Comparison of ENCODE assay signal across 13 cellular contexts in the genomic region with DNA sequence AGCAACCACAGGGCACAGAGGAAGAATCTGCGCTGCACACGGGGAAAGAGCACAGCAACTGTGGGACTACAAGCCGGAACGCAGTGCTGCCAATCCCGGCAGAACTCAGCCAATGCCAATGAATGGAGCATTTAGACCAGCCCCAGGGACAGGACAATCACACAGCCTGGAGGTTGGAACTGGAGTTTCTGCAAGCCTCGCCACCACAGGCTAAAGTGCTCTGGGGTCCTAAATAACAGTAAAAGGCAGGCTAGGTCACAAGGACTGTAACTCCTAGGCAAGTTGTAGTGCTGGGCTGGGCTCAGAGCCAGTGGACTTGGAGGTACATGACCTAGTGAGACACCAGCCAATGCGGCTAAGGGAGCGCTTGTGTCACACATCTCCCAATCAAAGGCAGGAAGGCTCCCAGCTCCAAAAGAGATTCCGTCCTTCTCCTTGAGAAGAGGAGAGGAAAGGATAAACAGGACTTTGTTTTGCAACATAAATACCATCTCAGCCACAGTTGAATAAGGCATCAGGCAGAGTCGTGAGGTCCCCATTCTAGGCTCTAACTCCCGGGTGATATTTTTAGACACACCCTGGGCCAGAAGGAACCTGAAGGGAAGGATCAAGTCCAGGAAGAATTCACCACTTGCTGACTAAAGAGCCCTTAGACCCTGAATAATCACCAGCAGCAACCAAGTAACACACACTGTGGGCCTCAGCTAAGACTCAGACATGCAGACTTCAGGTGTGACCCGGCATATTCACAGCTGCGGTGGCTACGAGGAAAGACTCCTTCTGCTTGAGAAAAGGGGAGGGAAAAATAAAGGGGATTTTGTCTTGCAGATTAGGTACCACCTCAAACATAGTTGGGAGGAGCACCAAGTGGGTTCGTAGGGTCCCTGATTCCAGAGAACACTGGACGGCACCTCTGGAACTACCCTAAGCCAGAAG.
DNase-seq lines count a peak whose midpoint lies in the region; ATAC-seq and TF ChIP-seq lines count a peak whose summit lies in the region.
"Had no signal": no experiment of that assay in that cellular context is flagged by ENCODE, and none has a peak within 500 bp of the region (broad histone marks: within the 10 kb centered on the region; RNA-seq: fewer than 3 reads in every experiment).

No MANE protein-coding gene starts in this region.

- H3K4me3 Mint-ChIP-seq in activated CD4-positive, alpha-beta T cell treated with anti-CD3 and anti-CD28 coated beads for 36 hours = no peak overlapping the region
- H3K4me3 Mint-ChIP-seq in activated CD4-positive, alpha-beta T cell treated with anti-CD3 and anti-CD28 coated beads, Interleukin-2, amount 10 ng/mL, durations not matched to agents 7 days and 5 days = no peak overlapping the region

- peak overlapping the region; percentile 14 for H3K27ac Mint-ChIP-seq in activated CD4-positive, alpha-beta T cell treated with anti-CD3 and anti-CD28 coated beads for 36 hours
- H3K27ac Mint-ChIP-seq in activated CD4-positive, alpha-beta T cell treated with anti-CD3 and anti-CD28 coated beads, Interleukin-2, amount 10 ng/mL, durations not matched to agents 7 days and 5 days = no peak overlapping the region

- H3K27me3 ChIP-seq in thyroid gland = no peaks in the 10 kb centered on the region
- H3K27me3 ChIP-seq: brain microvascular endothelial cell had no signal

- no peaks in the 10 kb centered on the region for H3K27me3 Mint-ChIP-seq in activated CD4-positive, alpha-beta T cell treated with anti-CD3 and anti-CD28 coated beads for 36 hours
- no peaks in the 10 kb centered on the region for H3K27me3 Mint-ChIP-seq in activated CD4-positive, alpha-beta T cell treated with anti-CD3 and anti-CD28 coated beads, Interleukin-2, amount 10 ng/mL, durations not matched to agents 7 days and 5 days

- no peak overlapping the region for H3K27ac ChIP-seq in thyroid gland
- H3K27ac ChIP-seq: 22Rv1, brain microvascular endothelial cell, lower lobe of right lung, VCaP had no signal

- no peak for DNase-seq in activated CD4-positive, alpha-beta T cell treated with anti-CD3 and anti-CD28 coated beads for 36 hours
- no peak for DNase-seq in activated CD4-positive, alpha-beta T cell treated with anti-CD3 and anti-CD28 coated beads, Interleukin-2, amount 10 ng/mL, durations not matched to agents 7 days and 5 days
- peak; percentile 24 for DNase-seq in fibroblast of mammary gland (ENCODE audit: low read depth)
- DNase-seq in medulla oblongata (ENCODE audit: extremely low spot score) = peak; percentile 83
- peak; percentile 54 to 57 for DNase-seq in thyroid gland
- DNase-seq in activated CD8-positive, alpha-beta memory T cell treated with anti-CD3 and anti-CD28 coated beads, Interleukin-2, amount 50 U/mL, for 4 hours = no peak
- no peak for DNase-seq in kidney glomerular epithelial cell (lab: John Stamatoyannopoulos, UW)
- DNase-seq in COLO829 (ENCODE audit: low spot score) = no peak
- DNase-seq: brain microvascular endothelial cell, lower lobe of right lung, NCI-H524 treated with DMSO at 0.1 percent for 48 hours had no signal

- no peak for ATAC-seq in activated CD4-positive, alpha-beta T cell treated with anti-CD3 and anti-CD28 coated beads for 36 hours
- ATAC-seq: lower lobe of right lung had no signal

- peaks cover 0 to 7% of the 10 kb centered on the region in 2 donors for H3K4me1 ChIP-seq in thyroid gland

- H3K36me3 ChIP-seq in thyroid gland = no peaks in the 10 kb centered on the region

- POLR2A ChIA-PET in activated CD4-positive, alpha-beta T cell treated with anti-CD3 and anti-CD28 coated beads for 36 hours (lab: Charles Lee) = no interaction called here
- POLR2A ChIA-PET in activated CD4-positive, alpha-beta T cell treated with anti-CD3 and anti-CD28 coated beads, Interleukin-2, amount 10 ng/mL, durations not matched to agents 7 days and 5 days (lab: Charles Lee) = no interaction called here

- H3K4me3 ChIP-seq in fibroblast of mammary gland (ENCODE audit: control insufficient read depth, low read depth, low read length) (no peak overlapping the region), thyroid gland (replicated peaks in 1 of 3) (no peak overlapping the region)
- H3K4me3 ChIP-seq: lower lobe of right lung had no signal

- no peak for TF ChIP-seq POLR2A in thyroid gland (IDR thresholded peaks at IDR 0.05)

- CTCF ChIA-PET in activated CD4-positive, alpha-beta T cell treated with anti-CD3 and anti-CD28 coated beads for 36 hours (lab: Charles Lee) = no interaction called here
- CTCF ChIA-PET in activated CD4-positive, alpha-beta T cell treated with anti-CD3 and anti-CD28 coated beads, Interleukin-2, amount 10 ng/mL, durations not matched to agents 7 days and 5 days (lab: Charles Lee) = no interaction called here

- no peak for TF ChIP-seq CTCF in fibroblast of mammary gland (conservative IDR thresholded peaks at IDR 0.05; ENCODE audit: control insufficient read depth, insufficient read depth, low read depth, low read length)
- TF ChIP-seq CTCF in thyroid gland (IDR thresholded peaks at IDR 0.05) = no peak

- intact Hi-C loops in activated CD4-positive, alpha-beta T cell treated with anti-CD3 and anti-CD28 coated beads for 36 hours (cut with DNase I, micrococcal nuclease) = no loop called here
- intact Hi-C loops in thyroid gland (cut with DNase I) = no loop called here

- H3K4me1 Mint-ChIP-seq in activated CD4-positive, alpha-beta T cell treated with anti-CD3 and anti-CD28 coated beads for 36 hours = peaks cover 38% of the 10 kb centered on the region
- peaks cover 4% of the 10 kb centered on the region for H3K4me1 Mint-ChIP-seq in activated CD4-positive, alpha-beta T cell treated with anti-CD3 and anti-CD28 coated beads, Interleukin-2, amount 10 ng/mL, durations not matched to agents 7 days and 5 days

- WGBS in thyroid gland, 2 donors = 82 to 84% methylated on average over 16 of the region's 16 CpGs

- peaks cover 24% of the 10 kb centered on the region for H3K36me3 Mint-ChIP-seq in activated CD4-positive, alpha-beta T cell treated with anti-CD3 and anti-CD28 coated beads for 36 hours (ENCODE audit: low read depth)
- peaks cover 48% of the 10 kb centered on the region for H3K36me3 Mint-ChIP-seq in activated CD4-positive, alpha-beta T cell treated with anti-CD3 and anti-CD28 coated beads, Interleukin-2, amount 10 ng/mL, durations not matched to agents 7 days and 5 days (ENCODE audit: low read depth)

- no peaks in the 10 kb centered on the region for H3K9me3 Mint-ChIP-seq in activated CD4-positive, alpha-beta T cell treated with anti-CD3 and anti-CD28 coated beads for 36 hours (ENCODE audit: low read depth)
- peaks cover 7% of the 10 kb centered on the region for H3K9me3 Mint-ChIP-seq in activated CD4-positive, alpha-beta T cell treated with anti-CD3 and anti-CD28 coated beads, Interleukin-2, amount 10 ng/mL, durations not matched to agents 7 days and 5 days

- no peaks in the 10 kb centered on the region for H3K9me3 ChIP-seq in thyroid gland
- H3K9me3 ChIP-seq: lower lobe of right lung had no signal

Comparison
In these comparisons a context has a peak if more than half of its experiments do, and no peak if none do; other contexts are left out.
1. DNase-seq: peak in fibroblast of mammary gland (single experiment), medulla oblongata (single experiment) and thyroid gland (2 of 2); none in activated CD4-positive, alpha-beta T cell treated with anti-CD3 and anti-CD28 coated beads for 36 hours (single experiment), activated CD4-positive, alpha-beta T cell treated with anti-CD3 and anti-CD28 coated beads, Interleukin-2, amount 10 ng/mL, durations not matched to agents 7 days and 5 days (single experiment), activated CD8-positive, alpha-beta memory T cell treated with anti-CD3 and anti-CD28 coated beads, Interleukin-2, amount 50 U/mL, for 4 hours (single experiment), kidney glomerular epithelial cell (single experiment) and COLO829 (single experiment).